ENCODE assay signal across 32 cellular contexts in the genomic region with DNA sequence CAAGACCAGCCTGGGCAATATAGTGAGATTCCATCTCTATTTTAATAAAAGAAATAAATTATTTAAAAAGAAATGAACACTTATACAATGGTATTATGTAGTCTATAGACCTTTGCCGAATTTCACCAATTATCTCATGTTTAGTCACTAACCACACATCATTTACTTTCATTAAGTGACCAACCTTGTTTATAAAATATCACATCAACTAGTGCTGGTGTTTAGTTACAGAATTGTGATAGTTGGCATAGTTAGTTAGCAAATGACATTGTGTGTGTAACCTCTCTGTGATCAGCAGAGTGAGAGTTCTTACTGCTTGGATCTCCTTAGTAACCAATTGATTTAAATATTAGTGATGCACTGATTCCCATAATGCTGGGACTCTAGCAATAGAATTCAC.
"Had no signal": no experiment of that assay in that cellular context is flagged by ENCODE, and none has a peak within 500 bp of the region (broad histone marks: within the 10 kb centered on the region; RNA-seq: fewer than 3 reads in every experiment).

No MANE protein-coding gene starts in this region.

- DNase-seq: activated CD4-positive, alpha-beta memory T cell treated with anti-CD3 and anti-CD28 coated beads, Interleukin-2, amount 10 ng/mL, durations not matched to agents 7 days and 5 days; activated CD4-positive, alpha-beta T cell treated with anti-CD3 and anti-CD28 coated beads for 1 hour; activated CD4-positive, alpha-beta T cell treated with anti-CD3 and anti-CD28 coated beads for 48 hours; activated CD4-positive, CD25-positive, alpha-beta regulatory T cell; activated CD8-positive, alpha-beta memory T cell treated with anti-CD3 and anti-CD28 coated beads for 24 hours; activated CD8-positive, alpha-beta memory T cell treated with anti-CD3 and anti-CD28 coated beads, Interleukin-2, amount 10 ng/mL, durations not matched to agents 7 days and 5 days; activated CD8-positive, alpha-beta memory T cell treated with anti-CD3 and anti-CD28 coated beads, Interleukin-2, amount 50 U/mL, for 48 hours; activated effector memory CD4-positive, alpha-beta T cell treated with Interleukin-2 at 50 U/mL for 16 hours; activated naive CD4-positive, alpha-beta T cell treated with anti-CD3 and anti-CD28 coated beads, Interleukin-2, amount 10 ng/mL, durations not matched to agents 7 days and 5 days; activated naive CD8-positive, alpha-beta T cell treated with anti-CD3 and anti-CD28 coated beads, Interleukin-2, amount 50 U/mL, for 24 hours; activated T-cell treated with anti-CD3 and anti-CD28 coated beads, Interleukin-2, amount 50 U/mL, for 48 hours; anterior cingulate cortex; brain microvascular endothelial cell; central memory CD4-positive, alpha-beta T cell; MG63; NCI-H1048; NCI-H1105 treated with DMSO at 0.1 percent for 48 hours; NCI-H1436; NCI-H1694; NCI-H1930; NCI-H2081 treated with DMSO at 0.1 percent for 48 hours; NCI-H446; NCI-H510A treated with DMSO at 0.1 percent for 48 hours; NCI-H526 treated with DMSO at 0.1 percent for 48 hours; NCI-H774; PC-9; SIG-M5; T-cell; T-helper 17 cell; WERI-Rb-1 had no signal

- H3K36me3 Mint-ChIP-seq: activated CD8-positive, alpha-beta memory T cell treated with anti-CD3 and anti-CD28 coated beads, Interleukin-2, amount 10 ng/mL, durations not matched to agents 7 days and 5 days; activated naive CD4-positive, alpha-beta T cell treated with anti-CD3 and anti-CD28 coated beads, Interleukin-2, amount 10 ng/mL, durations not matched to agents 7 days and 5 days; activated naive CD8-positive, alpha-beta T cell; T-cell had no signal

- H3K27ac Mint-ChIP-seq: activated CD4-positive, alpha-beta memory T cell treated with anti-CD3 and anti-CD28 coated beads, Interleukin-2, amount 10 ng/mL, durations not matched to agents 7 days and 5 days; activated CD8-positive, alpha-beta memory T cell treated with anti-CD3 and anti-CD28 coated beads, Interleukin-2, amount 10 ng/mL, durations not matched to agents 7 days and 5 days; activated naive CD4-positive, alpha-beta T cell treated with anti-CD3 and anti-CD28 coated beads, Interleukin-2, amount 10 ng/mL, durations not matched to agents 7 days and 5 days; activated naive CD8-positive, alpha-beta T cell; activated naive CD8-positive, alpha-beta T cell treated with anti-CD3 and anti-CD28 coated beads, Interleukin-2, amount 50 U/mL, for 24 hours; T-cell; T-helper 17 cell had no signal

- H3K9me3 Mint-ChIP-seq: activated naive CD4-positive, alpha-beta T cell treated with anti-CD3 and anti-CD28 coated beads, Interleukin-2, amount 10 ng/mL, durations not matched to agents 7 days and 5 days; activated naive CD8-positive, alpha-beta T cell treated with anti-CD3 and anti-CD28 coated beads, Interleukin-2, amount 50 U/mL, for 24 hours had no signal

- H3K27me3 Mint-ChIP-seq: activated CD4-positive, alpha-beta memory T cell treated with anti-CD3 and anti-CD28 coated beads, Interleukin-2, amount 10 ng/mL, durations not matched to agents 7 days and 5 days; activated CD8-positive, alpha-beta memory T cell treated with anti-CD3 and anti-CD28 coated beads, Interleukin-2, amount 10 ng/mL, durations not matched to agents 7 days and 5 days; activated naive CD4-positive, alpha-beta T cell treated with anti-CD3 and anti-CD28 coated beads, Interleukin-2, amount 10 ng/mL, durations not matched to agents 7 days and 5 days; activated naive CD8-positive, alpha-beta T cell; activated naive CD8-positive, alpha-beta T cell treated with anti-CD3 and anti-CD28 coated beads, Interleukin-2, amount 50 U/mL, for 24 hours; T-cell; T-helper 17 cell had no signal

- FAIRE-seq: RCC 7860 had no signal

- H3K4me3 Mint-ChIP-seq: activated CD4-positive, alpha-beta memory T cell treated with anti-CD3 and anti-CD28 coated beads, Interleukin-2, amount 10 ng/mL, durations not matched to agents 7 days and 5 days; activated CD8-positive, alpha-beta memory T cell treated with anti-CD3 and anti-CD28 coated beads, Interleukin-2, amount 10 ng/mL, durations not matched to agents 7 days and 5 days; activated naive CD4-positive, alpha-beta T cell treated with anti-CD3 and anti-CD28 coated beads, Interleukin-2, amount 10 ng/mL, durations not matched to agents 7 days and 5 days; activated naive CD8-positive, alpha-beta T cell; activated naive CD8-positive, alpha-beta T cell treated with anti-CD3 and anti-CD28 coated beads, Interleukin-2, amount 50 U/mL, for 24 hours; T-cell; T-helper 17 cell had no signal

- H3K4me1 Mint-ChIP-seq: activated CD4-positive, alpha-beta memory T cell treated with anti-CD3 and anti-CD28 coated beads, Interleukin-2, amount 10 ng/mL, durations not matched to agents 7 days and 5 days; activated CD8-positive, alpha-beta memory T cell treated with anti-CD3 and anti-CD28 coated beads, Interleukin-2, amount 10 ng/mL, durations not matched to agents 7 days and 5 days; activated naive CD4-positive, alpha-beta T cell treated with anti-CD3 and anti-CD28 coated beads, Interleukin-2, amount 10 ng/mL, durations not matched to agents 7 days and 5 days; activated naive CD8-positive, alpha-beta T cell treated with anti-CD3 and anti-CD28 coated beads, Interleukin-2, amount 50 U/mL, for 24 hours; T-cell; T-helper 17 cell had no signal
